ENCODE assay signal across 9 cellular contexts in genomic region chr4:1177274-1178141, GRCh38. TPM values are rescaled to one million over a fixed set of nuclear protein-coding genes. Genes with fewer than 3 reads are reported as not detected.
DNase-seq lines count a peak whose midpoint lies in the region; ATAC-seq and TF ChIP-seq lines count a peak whose summit lies in the region.
"Had no signal": no experiment of that assay in that cellular context is flagged by ENCODE, and none has a peak within 500 bp of the region (broad histone marks: within the 10 kb centered on the region; RNA-seq: fewer than 3 reads in every experiment).

No MANE protein-coding gene starts in this region.

- no peak overlapping the region for H3K4me3 ChIP-seq in mammary epithelial cell (replicated peaks in 1 of 3; ENCODE audit: insufficient read depth in 1 of 3, low read depth in 2 of 3, low read length in 3 of 3)
- H3K4me3 ChIP-seq in testis = no peak overlapping the region

- H3K27ac ChIP-seq in mammary epithelial cell (ENCODE audit: insufficient read depth, low read depth, low read length) (peak overlapping the region; percentile 5), testis (no peak overlapping the region)

- H3K36me3 ChIP-seq in mammary epithelial cell (ENCODE audit: insufficient read depth, low read length) = no peaks in the 10 kb centered on the region
- H3K36me3 ChIP-seq in testis (ENCODE audit: low read depth, missing control alignments) = no peaks in the 10 kb centered on the region

- peak; percentile 69 for DNase-seq in A172 (ENCODE audit: low spot score)
- peak; percentile 75 for DNase-seq in LoVo (ENCODE audit: low spot score)
- DNase-seq in mammary epithelial cell = peak; percentile 85
- peak; percentile 97 for DNase-seq in myocyte (ENCODE audit: low read depth)
- DNase-seq in NCI-H226 = no peak
- no peak for DNase-seq in testis
- DNase-seq in Calu3 = no peak
- DNase-seq: AML-193 had no signal

- no peak overlapping the region for H3K9ac ChIP-seq in mammary epithelial cell (ENCODE audit: insufficient read depth, low read length)

- no peaks in the 10 kb centered on the region for H3K9me3 ChIP-seq in mammary epithelial cell (replicated peaks; ENCODE audit: insufficient read depth, low read length)
- no peaks in the 10 kb centered on the region for H3K9me3 ChIP-seq in testis

- in situ Hi-C loops in mammary epithelial cell (cut with MboI; ENCODE audit: low sequenced_read_pairs in 2 of 2) = no loop called here

- peak overlapping the region; percentile 15 for H2AFZ ChIP-seq in mammary epithelial cell (ENCODE audit: low read depth, low read length)

- CTCF ChIA-PET in mammary epithelial cell (lab: Charles Lee; ENCODE audit: low non-redundant PET) = no interaction called here
- CTCF ChIA-PET in Calu3 (lab: Charles Lee) = no interaction called here

- intact Hi-C loops in mammary epithelial cell (cut with micrococcal nuclease) (no loop called here), testis (cut with DNase I; ENCODE audit: low total_unique reads) (no loop called here), Calu3 (cut with micrococcal nuclease; ENCODE audit: unreplicated experiment) (no loop called here)

- H3K79me2 ChIP-seq in mammary epithelial cell (ENCODE audit: insufficient read depth, low read length) = no peaks in the 10 kb centered on the region

- no peaks in the 10 kb centered on the region for H4K20me1 ChIP-seq in mammary epithelial cell (ENCODE audit: insufficient read depth, low read length)

- peaks cover 6% of the 10 kb centered on the region for H3K4me1 Mint-ChIP-seq in Calu3 (ENCODE audit: low read depth, unreplicated experiment)

- no peaks in the 10 kb centered on the region for H3K36me3 Mint-ChIP-seq in Calu3 (ENCODE audit: insufficient read depth, unreplicated experiment)

- ATAC-seq in HG03378 (IDR thresholded peaks at IDR 0.05; ENCODE audit: unreplicated experiment) = no peak

- WGBS in mammary epithelial cell (ENCODE audit: low coverage, missing lambda C conversion rate) = 45% methylated on average over 15 of the region's 28 CpGs
- WGBS in testis, 2 donors = 89 to 91% methylated on average over 13 to 28 of the region's 28 CpGs

- TF ChIP-seq CTCF in mammary epithelial cell (conservative IDR thresholded peaks at IDR 0.05 in 1 of 2, IDR thresholded peaks at IDR 0.05 in 1 of 2; ENCODE audit: extremely low read depth in 1 of 2, insufficient read depth in 1 of 2, low read depth in 1 of 2, low read length in 2 of 2) (no peak), testis (IDR thresholded peaks at IDR 0.05) (no peak), Calu3 (IDR thresholded peaks at IDR 0.05; ENCODE audit: unreplicated experiment) (no peak)

- peaks cover 14% of the 10 kb centered on the region for H3K27me3 Mint-ChIP-seq in Calu3 (ENCODE audit: unreplicated experiment)

- peaks cover 7% of the 10 kb centered on the region for H3K9me3 Mint-ChIP-seq in Calu3 (ENCODE audit: low read depth, unreplicated experiment)

- dilution Hi-C loops in mammary epithelial cell (cut with HindIII; ENCODE audit: low sequenced_read_pairs) = loop anchor here (10.0 kb wide), 1 partner anchor 77 kb away; no protein-coding TSS in a partner anchor

- H3K27ac Mint-ChIP-seq in Calu3 (ENCODE audit: unreplicated experiment) = no peak overlapping the region

- BruUV-seq in mammary epithelial cell (replicated peaks; lab: Mats Ljungman, UMichigan) (no TSS peak), Calu3 (replicated peaks; lab: Mats Ljungman, UMichigan) (no TSS peak)

- H3K4me1 ChIP-seq in mammary epithelial cell (ENCODE audit: insufficient read depth, low read length) (peaks cover 15% of the 10 kb centered on the region), testis (peaks cover 6% of the 10 kb centered on the region)

- H3K4me3 Mint-ChIP-seq in Calu3 (ENCODE audit: low read depth, unreplicated experiment) = no peak overlapping the region

- TF ChIP-seq POLR2A in testis (IDR thresholded peaks at IDR 0.05) = no peak

- H3K27me3 ChIP-seq in mammary epithelial cell (ENCODE audit: insufficient read depth, low read length) (peaks cover 14% of the 10 kb centered on the region), testis (no peaks in the 10 kb centered on the region)

- H3K4me2 ChIP-seq in mammary epithelial cell (ENCODE audit: insufficient read depth, low read depth, low read length) = peak overlapping the region; percentile 37

RNA-seq across cellular contexts. Expression of gene SPON2, which starts 5.1 kb away (rescaled TPM):
- total RNA-seq in A172 (2014; rRNA removed; shearing (Covaris generic)) = 7.6 and 16.2 TPM in 2 replicates
- total RNA-seq in mammary epithelial cell (1 to 10 TPM in 1 of 2 donors, under 1 TPM in 1; 0.83 to 1.2 TPM), myocyte (0.47 and 3.7 TPM in 2 replicates), testis (1 to 10 TPM; 5.6 to 7.1 TPM), Calu3 (2022) (2.2 and 2.4 TPM in 2 replicates)
- polyA plus RNA-seq in mammary epithelial cell (0.11 TPM), testis (ENCODE audit: insufficient read depth, low read depth, low replicate concordance) (21.4 TPM)
- not detected for polyA minus RNA-seq in mammary epithelial cell
- polyA plus RNA-seq in myocyte (2012) = 4.1 TPM

Comparison
In these comparisons a context has a peak if more than half of its experiments do, and no peak if none do; other contexts are left out.
1. DNase-seq: peak in A172 (single experiment), LoVo (single experiment), mammary epithelial cell (single experiment) and myocyte (single experiment); none in NCI-H226 (single experiment), testis (single experiment) and Calu3 (single experiment).